ENCODE assay signal across 25 cellular contexts in genomic region chr7:139913555-139914135, GRCh38.
"Had no signal": no experiment of that assay in that cellular context is flagged by ENCODE, and none has a peak within 500 bp of the region (broad histone marks: within the 10 kb centered on the region; RNA-seq: fewer than 3 reads in every experiment).

No MANE protein-coding gene starts in this region.

- H3K4me1 ChIP-seq: testis, uterus had no signal

- H3K4me3 Mint-ChIP-seq: activated naive CD4-positive, alpha-beta T cell treated with anti-CD3 and anti-CD28 coated beads for 36 hours; activated naive CD8-positive, alpha-beta T cell treated with anti-CD3 and anti-CD28 coated beads, Interleukin-2, amount 50 U/mL, for 24 hours; activated T-cell treated with anti-CD3 and anti-CD28 coated beads, Interleukin-2, amount 50 U/mL, for 72 hours; endodermal cell; memory B cell; neural crest cell; WTC11 had no signal

- H3K27me3 ChIP-seq: body of pancreas, cardiac muscle cell, esophagus squamous epithelium, gastrocnemius medialis, testis, uterus had no signal

- H3K27ac ChIP-seq: body of pancreas, cardiac muscle cell, gastrocnemius medialis, testis, uterus had no signal

- H3K4me3 ChIP-seq: body of pancreas, cardiac muscle cell, esophagus squamous epithelium, gastrocnemius medialis, mucosa of descending colon, smooth muscle cell, testis, uterus had no signal

- H3K9me3 ChIP-seq: body of pancreas, esophagus squamous epithelium, gastrocnemius medialis, mucosa of descending colon, testis, uterus had no signal

- ATAC-seq: activated naive CD8-positive, alpha-beta T cell treated with anti-CD3 and anti-CD28 coated beads, Interleukin-2, amount 50 U/mL, for 24 hours; activated T-cell treated with anti-CD3 and anti-CD28 coated beads, Interleukin-2, amount 50 U/mL, for 72 hours; body of pancreas; gastrocnemius medialis; left ventricle myocardium superior; mucosa of descending colon; sciatic nerve; WTC11 had no signal

- H3K27ac Mint-ChIP-seq: activated naive CD4-positive, alpha-beta T cell treated with anti-CD3 and anti-CD28 coated beads for 36 hours; activated naive CD8-positive, alpha-beta T cell treated with anti-CD3 and anti-CD28 coated beads, Interleukin-2, amount 50 U/mL, for 24 hours; activated T-cell treated with anti-CD3 and anti-CD28 coated beads, Interleukin-2, amount 50 U/mL, for 72 hours; endodermal cell; memory B cell; WTC11 had no signal

- H3K36me3 ChIP-seq: cardiac muscle cell, esophagus squamous epithelium, gastrocnemius medialis, uterus had no signal

- H3K36me3 Mint-ChIP-seq: WTC11 had no signal

- DNase-seq: activated CD4-positive, alpha-beta T cell treated with anti-CD3 and anti-CD28 coated beads, Interleukin-2, amount 50 U/mL, for 48 hours; activated effector memory CD4-positive, alpha-beta T cell treated with Interleukin-2 at 50 U/mL for 16 hours; activated naive CD4-positive, alpha-beta T cell treated with anti-CD3 and anti-CD28 coated beads for 36 hours; activated naive CD8-positive, alpha-beta T cell treated with anti-CD3 and anti-CD28 coated beads, Interleukin-2, amount 50 U/mL, for 24 hours; activated T-cell treated with anti-CD3 and anti-CD28 coated beads, Interleukin-2, amount 50 U/mL, for 72 hours; body of pancreas; cortex of kidney; endodermal cell; esophagus squamous epithelium; gastrocnemius medialis; left ventricle myocardium superior; mucosa of descending colon; occipital lobe; posterior cingulate gyrus; stimulated activated CD4-positive, alpha-beta T cell treated with anti-CD3 and anti-CD28 coated beads, Interleukin-15, amount 100 ng/mL, for 24 hours; T1000; testis; trophoblast cell; uterus had no signal

- H3K9me3 Mint-ChIP-seq: activated naive CD4-positive, alpha-beta T cell treated with anti-CD3 and anti-CD28 coated beads for 36 hours; activated naive CD8-positive, alpha-beta T cell treated with anti-CD3 and anti-CD28 coated beads, Interleukin-2, amount 50 U/mL, for 24 hours; activated T-cell treated with anti-CD3 and anti-CD28 coated beads, Interleukin-2, amount 50 U/mL, for 72 hours; endodermal cell; memory B cell; neural crest cell; WTC11 had no signal

- H3K4me1 Mint-ChIP-seq: WTC11 had no signal

- H3K27me3 Mint-ChIP-seq: memory B cell had no signal
